In the genomic region with DNA sequence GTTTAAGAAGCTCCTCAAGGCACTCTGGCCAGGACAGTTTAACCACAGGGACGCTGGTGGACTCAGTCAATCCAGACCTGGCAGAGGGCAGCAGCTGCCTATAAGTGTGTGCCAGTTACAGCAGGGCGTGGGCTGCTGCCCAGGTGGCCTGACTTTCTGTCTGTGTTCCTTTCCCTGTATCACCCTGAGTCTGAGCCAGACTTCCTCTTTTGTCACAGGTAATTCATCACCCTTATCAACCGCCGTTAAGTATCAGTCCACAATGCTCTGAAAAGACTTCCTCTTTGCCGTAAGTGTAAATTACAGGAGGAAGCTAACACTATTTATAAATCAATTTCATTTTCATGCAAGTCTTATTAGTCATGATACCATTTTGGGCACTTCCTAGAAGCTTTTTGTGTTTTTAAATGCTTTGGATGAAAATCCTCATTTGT, we compare ENCODE assay signal across 1 cellular context.
TF ChIP-seq lines count a peak whose summit lies in the region.

No MANE protein-coding gene starts in this region.

TF ChIP-seq in GM12878, 131 proteins besides CTCF, POLR2A, EP300 and RAD21 (continued from another document and continues in another):
- TF ChIP-seq ATF2 (IDR thresholded peaks at IDR 0.05; ENCODE audit: low read length) = peak; percentile 96
- no peak for TF ChIP-seq SREBF2 (IDR thresholded peaks at IDR 0.05; ENCODE audit: low read length)
- TF ChIP-seq, protein P1, sequence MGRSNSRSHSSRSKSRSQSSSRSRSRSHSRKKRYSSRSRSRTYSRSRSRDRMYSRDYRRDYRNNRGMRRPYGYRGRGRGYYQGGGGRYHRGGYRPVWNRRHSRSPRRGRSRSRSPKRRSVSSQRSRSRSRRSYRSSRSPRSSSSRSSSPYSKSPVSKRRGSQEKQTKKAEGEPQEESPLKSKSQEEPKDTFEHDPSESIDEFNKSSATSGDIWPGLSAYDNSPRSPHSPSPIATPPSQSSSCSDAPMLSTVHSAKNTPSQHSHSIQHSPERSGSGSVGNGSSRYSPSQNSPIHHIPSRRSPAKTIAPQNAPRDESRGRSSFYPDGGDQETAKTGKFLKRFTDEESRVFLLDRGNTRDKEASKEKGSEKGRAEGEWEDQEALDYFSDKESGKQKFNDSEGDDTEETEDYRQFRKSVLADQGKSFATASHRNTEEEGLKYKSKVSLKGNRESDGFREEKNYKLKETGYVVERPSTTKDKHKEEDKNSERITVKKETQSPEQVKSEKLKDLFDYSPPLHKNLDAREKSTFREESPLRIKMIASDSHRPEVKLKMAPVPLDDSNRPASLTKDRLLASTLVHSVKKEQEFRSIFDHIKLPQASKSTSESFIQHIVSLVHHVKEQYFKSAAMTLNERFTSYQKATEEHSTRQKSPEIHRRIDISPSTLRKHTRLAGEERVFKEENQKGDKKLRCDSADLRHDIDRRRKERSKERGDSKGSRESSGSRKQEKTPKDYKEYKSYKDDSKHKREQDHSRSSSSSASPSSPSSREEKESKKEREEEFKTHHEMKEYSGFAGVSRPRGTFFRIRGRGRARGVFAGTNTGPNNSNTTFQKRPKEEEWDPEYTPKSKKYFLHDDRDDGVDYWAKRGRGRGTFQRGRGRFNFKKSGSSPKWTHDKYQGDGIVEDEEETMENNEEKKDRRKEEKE (IDR thresholded peaks at IDR 0.05) = no peak
- TF ChIP-seq CHD2 (IDR thresholded peaks at IDR 0.05; ENCODE audit: borderline replicate concordance, low read depth, low read length) = peak; percentile 81; the same call in 1 of the 2 replicates
- peak; percentile 98 for TF ChIP-seq MEF2A (IDR thresholded peaks at IDR 0.05; ENCODE audit: insufficient read depth, low read depth, low read length)
- peak; percentile 95 for TF ChIP-seq MTA3 (IDR thresholded peaks at IDR 0.05; ENCODE audit: borderline replicate concordance, low read length)
- TF ChIP-seq BHLHE40 (IDR thresholded peaks at IDR 0.05; ENCODE audit: borderline replicate concordance in 1 of 2, low read depth in 2 of 2, low read length in 1 of 2) = peak; percentile 85 to 87
- TF ChIP-seq ZZZ3 (IDR thresholded peaks at IDR 0.05; ENCODE audit: control insufficient read depth, insufficient read length, low read depth) = no peak
- TF ChIP-seq, protein P2, sequence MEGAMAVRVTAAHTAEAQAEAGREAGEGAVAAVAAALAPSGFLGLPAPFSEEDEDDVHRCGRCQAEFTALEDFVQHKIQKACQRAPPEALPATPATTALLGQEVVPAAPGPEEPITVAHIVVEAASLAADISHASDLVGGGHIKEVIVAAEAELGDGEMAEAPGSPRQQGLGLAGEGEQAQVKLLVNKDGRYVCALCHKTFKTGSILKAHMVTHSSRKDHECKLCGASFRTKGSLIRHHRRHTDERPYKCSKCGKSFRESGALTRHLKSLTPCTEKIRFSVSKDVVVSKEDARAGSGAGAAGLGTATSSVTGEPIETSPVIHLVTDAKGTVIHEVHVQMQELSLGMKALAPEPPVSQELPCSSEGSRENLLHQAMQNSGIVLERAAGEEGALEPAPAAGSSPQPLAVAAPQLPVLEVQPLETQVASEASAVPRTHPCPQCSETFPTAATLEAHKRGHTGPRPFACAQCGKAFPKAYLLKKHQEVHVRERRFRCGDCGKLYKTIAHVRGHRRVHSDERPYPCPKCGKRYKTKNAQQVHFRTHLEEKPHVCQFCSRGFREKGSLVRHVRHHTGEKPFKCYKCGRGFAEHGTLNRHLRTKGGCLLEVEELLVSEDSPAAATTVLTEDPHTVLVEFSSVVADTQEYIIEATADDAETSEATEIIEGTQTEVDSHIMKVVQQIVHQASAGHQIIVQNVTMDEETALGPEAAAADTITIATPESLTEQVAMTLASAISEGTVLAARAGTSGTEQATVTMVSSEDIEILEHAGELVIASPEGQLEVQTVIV (IDR thresholded peaks at IDR 0.05; ENCODE audit: borderline replicate concordance, partially characterized antibody) = peak; percentile 33
- no peak for TF ChIP-seq ESRRA (IDR thresholded peaks at IDR 0.05; ENCODE audit: low read length)
- TF ChIP-seq GATAD2B (conservative IDR thresholded peaks at IDR 0.05; ENCODE audit: low read depth) = peak; percentile 93
- no peak for TF ChIP-seq FOXK2 (IDR thresholded peaks at IDR 0.05)
- TF ChIP-seq JUNB (IDR thresholded peaks at IDR 0.05) = peak; percentile 59
- TF ChIP-seq EZH2 (IDR thresholded peaks at IDR 0.05; ENCODE audit: borderline replicate concordance, control insufficient read depth, low read depth, low read length) = no peak
- TF ChIP-seq CEBPZ (IDR thresholded peaks at IDR 0.05; ENCODE audit: low read depth, low read length) = no peak
- 0 out of 2 replicates have a peak, but pooled peaks have one; percentile 44 for TF ChIP-seq GABPA (IDR thresholded peaks at IDR 0.05; ENCODE audit: low read depth)
- peak; percentile 18 for TF ChIP-seq KLF5 (IDR thresholded peaks at IDR 0.05; ENCODE audit: partially characterized antibody)
- TF ChIP-seq, protein P3, sequence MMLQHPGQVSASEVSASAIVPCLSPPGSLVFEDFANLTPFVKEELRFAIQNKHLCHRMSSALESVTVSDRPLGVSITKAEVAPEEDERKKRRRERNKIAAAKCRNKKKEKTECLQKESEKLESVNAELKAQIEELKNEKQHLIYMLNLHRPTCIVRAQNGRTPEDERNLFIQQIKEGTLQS (IDR thresholded peaks at IDR 0.05; ENCODE audit: borderline replicate concordance, extremely low read depth, low read depth, low read length) = no peak
- TF ChIP-seq PBX3 (IDR thresholded peaks at IDR 0.05; ENCODE audit: insufficient replicate concordance, low read depth, low read length) = peak; percentile 81
- peak; percentile 62 for TF ChIP-seq MXI1 (IDR thresholded peaks at IDR 0.05; ENCODE audit: low read depth, low read length)
- no peak for TF ChIP-seq HSF1 (IDR thresholded peaks at IDR 0.05; ENCODE audit: low read depth, low read length)
- peak in 1 of 2 experiments; percentile 29; a peak in 1 of 4 replicates for TF ChIP-seq CEBPB (IDR thresholded peaks at IDR 0.05; ENCODE audit: borderline replicate concordance in 1 of 2, low read depth in 2 of 2, low read length in 2 of 2)
- no peak for TF ChIP-seq ZSCAN29 (IDR thresholded peaks at IDR 0.05)
- TF ChIP-seq HDAC2 (IDR thresholded peaks at IDR 0.05) = no peak; the same call in 1 of the 2 replicates
- TF ChIP-seq PAX5 (IDR thresholded peaks at IDR 0.05; ENCODE audit: borderline replicate concordance, low read depth, low read length) = peak; percentile 89
- TF ChIP-seq, protein P4, sequence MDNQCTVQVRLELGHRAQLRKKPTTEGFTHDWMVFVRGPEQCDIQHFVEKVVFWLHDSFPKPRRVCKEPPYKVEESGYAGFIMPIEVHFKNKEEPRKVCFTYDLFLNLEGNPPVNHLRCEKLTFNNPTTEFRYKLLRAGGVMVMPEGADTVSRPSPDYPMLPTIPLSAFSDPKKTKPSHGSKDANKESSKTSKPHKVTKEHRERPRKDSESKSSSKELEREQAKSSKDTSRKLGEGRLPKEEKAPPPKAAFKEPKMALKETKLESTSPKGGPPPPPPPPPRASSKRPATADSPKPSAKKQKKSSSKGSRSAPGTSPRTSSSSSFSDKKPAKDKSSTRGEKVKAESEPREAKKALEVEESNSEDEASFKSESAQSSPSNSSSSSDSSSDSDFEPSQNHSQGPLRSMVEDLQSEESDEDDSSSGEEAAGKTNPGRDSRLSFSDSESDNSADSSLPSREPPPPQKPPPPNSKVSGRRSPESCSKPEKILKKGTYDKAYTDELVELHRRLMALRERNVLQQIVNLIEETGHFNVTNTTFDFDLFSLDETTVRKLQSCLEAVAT (IDR thresholded peaks at IDR 0.05) = no peak
- TF ChIP-seq USF2 (IDR thresholded peaks at IDR 0.05; ENCODE audit: borderline replicate concordance, low read depth, low read length) = no peak
- no peak; the same call in 1 of the 2 replicates for TF ChIP-seq SMC3 (IDR thresholded peaks at IDR 0.05; ENCODE audit: borderline replicate concordance, low read length)
- peak; percentile 93 for TF ChIP-seq ATF7 (IDR thresholded peaks at IDR 0.05; ENCODE audit: low read depth)
- peak; percentile 99 for TF ChIP-seq SPI1 (IDR thresholded peaks at IDR 0.05; ENCODE audit: borderline replicate concordance, insufficient read depth, low read depth, low read length)
- TF ChIP-seq CHD1 (IDR thresholded peaks at IDR 0.05; ENCODE audit: low read depth, low read length) = no peak
- TF ChIP-seq RCOR1 (conservative IDR thresholded peaks at IDR 0.05; ENCODE audit: low read depth, low read length) = peak; percentile 87; the same call in 1 of the 2 replicates
- no peak for TF ChIP-seq LARP7 (IDR thresholded peaks at IDR 0.05)
- TF ChIP-seq PKNOX1 (IDR thresholded peaks at IDR 0.05) = peak; percentile 82
- peak; percentile 86; the same call in 1 of the 2 replicates for TF ChIP-seq PML (IDR thresholded peaks at IDR 0.05; ENCODE audit: low read length)
- TF ChIP-seq SP1 (IDR thresholded peaks at IDR 0.05; ENCODE audit: low read depth, low read length) = peak; percentile 47
